Comparison of ENCODE assay signal across 19 cellular contexts in genomic region chr5:133387091-133387490, GRCh38.
A peak's percentile ranks its signal among the peaks of the same experiment; 100 is the strongest.
DNase-seq lines count a peak whose midpoint lies in the region; ATAC-seq, FAIRE-seq and TF ChIP-seq lines count a peak whose summit lies in the region.
"Had no signal": no experiment of that assay in that cellular context is flagged by ENCODE, and none has a peak within 500 bp of the region (broad histone marks: within the 10 kb centered on the region; RNA-seq: fewer than 3 reads in every experiment).

No MANE protein-coding gene starts in this region.

- H3K27ac ChIP-seq in vagina = no peak overlapping the region
- H3K27ac ChIP-seq: BLaER1 treated with 17β-estradiol and CSF1 and Interleukin-3, amounts not matched to agents 10 nM and 100 nM; GM23248; SJCRH30 had no signal

- no peaks in the 10 kb centered on the region for H3K4me1 ChIP-seq in vagina
- H3K4me1 ChIP-seq: SJCRH30 had no signal

- intact Hi-C loops in vagina (cut with DNase I) = no loop called here

- peaks cover 1% of the 10 kb centered on the region for H3K27me3 ChIP-seq in bronchial epithelial cell (ENCODE audit: control insufficient read depth, insufficient read depth, low read length)
- H3K27me3 ChIP-seq in vagina = no peaks in the 10 kb centered on the region
- H3K27me3 ChIP-seq: BLaER1 treated with 17β-estradiol and CSF1 and Interleukin-3, amounts not matched to agents 10 nM and 100 nM; SJCRH30 had no signal

- no peak overlapping the region for H3K4me3 ChIP-seq in bronchial epithelial cell (ENCODE audit: low read depth, low read length)
- no peak overlapping the region for H3K4me3 ChIP-seq in vagina
- H3K4me3 ChIP-seq: BLaER1 treated with 17β-estradiol and CSF1 and Interleukin-3, amounts not matched to agents 10 nM and 100 nM; GM23248; SJCRH30 had no signal

- ATAC-seq in omental fat pad (ENCODE audit: low FRiP score) = peak; percentile 39
- no peak for ATAC-seq in stimulated activated naive CD8-positive, alpha-beta T cell treated with anti-CD3 and anti-CD28 coated beads, Interleukin-15, Interleukin-2, amounts not matched to agents 100 U/mL and 50 U/mL, for 24 hours
- ATAC-seq: HCT116 had no signal

- H3K36me3 ChIP-seq in bronchial epithelial cell (ENCODE audit: control insufficient read depth, insufficient read depth, low read length) (no peaks in the 10 kb centered on the region), vagina (no peaks in the 10 kb centered on the region)
- H3K36me3 ChIP-seq: BLaER1 treated with 17β-estradiol and CSF1 and Interleukin-3, amounts not matched to agents 10 nM and 100 nM; SJCRH30 had no signal

- no peak for TF ChIP-seq CTCF in bronchial epithelial cell (IDR thresholded peaks at IDR 0.05; ENCODE audit: insufficient read depth, low read length, severe bottlenecking)
- no peak for TF ChIP-seq CTCF in omental fat pad (IDR thresholded peaks at IDR 0.05)
- no peak for TF ChIP-seq CTCF in vagina (IDR thresholded peaks at IDR 0.05)

- H3K9me3 ChIP-seq in vagina = no peaks in the 10 kb centered on the region
- H3K9me3 ChIP-seq: BLaER1 treated with 17β-estradiol and CSF1 and Interleukin-3, amounts not matched to agents 10 nM and 100 nM; SJCRH30 had no signal

- peak; percentile 75 for FAIRE-seq in bronchial epithelial cell (lab: Jason Lieb, UNC)

- peak; percentile 11 for DNase-seq in activated CD8-positive, alpha-beta memory T cell treated with anti-CD3 and anti-CD28 coated beads for 24 hours
- no peak for DNase-seq in activated CD8-positive, alpha-beta memory T cell treated with anti-CD3 and anti-CD28 coated beads, Interleukin-2, amount 50 U/mL, for 4 hours
- DNase-seq in bronchial epithelial cell (ENCODE audit: low read depth) (no peak), omental fat pad (ENCODE audit: low spot score) (no peak), vagina (ENCODE audit: extremely low spot score in 2 of 2) (peak; percentile 49 to 74), foreskin melanocyte (no peak)
- DNase-seq in stimulated activated naive CD8-positive, alpha-beta T cell treated with anti-CD3 and anti-CD28 coated beads, Interleukin-15, Interleukin-2, amounts not matched to agents 100 U/mL and 50 U/mL, for 24 hours = no peak
- no peak for DNase-seq in NK-92 treated with Interleukin-12 subunit alpha and Interleukin-12 subunit beta, amount 100 ng/mL, for 24 hours (lab: John Stamatoyannopoulos, UW)
- DNase-seq: DMS79 treated with DMSO at 0.1 percent for 48 hours, GM23248, KBM-7, NCI-H1417 treated with DMSO at 0.1 percent for 48 hours, NCI-H1930, NCI-H446, OCI-M1, RPMI8226, SJCRH30 had no signal

- TF ChIP-seq POLR2A in vagina (IDR thresholded peaks at IDR 0.05) = no peak

Comparison
In these comparisons a context has a peak if more than half of its experiments do, and no peak if none do; other contexts are left out.
1. DNase-seq: peak in activated CD8-positive, alpha-beta memory T cell treated with anti-CD3 and anti-CD28 coated beads for 24 hours (single experiment) and vagina (2 of 2); none in activated CD8-positive, alpha-beta memory T cell treated with anti-CD3 and anti-CD28 coated beads, Interleukin-2, amount 50 U/mL, for 4 hours (single experiment), bronchial epithelial cell (single experiment), omental fat pad (single experiment), stimulated activated naive CD8-positive, alpha-beta T cell treated with anti-CD3 and anti-CD28 coated beads, Interleukin-15, Interleukin-2, amounts not matched to agents 100 U/mL and 50 U/mL, for 24 hours (single experiment), foreskin melanocyte (single experiment) and NK-92 treated with Interleukin-12 subunit alpha and Interleukin-12 subunit beta, amount 100 ng/mL, for 24 hours (single experiment).